In genomic region chrX:103685396-103685795, GRCh38 we compare ENCODE assay signal across 8 cellular contexts. TPM values are rescaled to one million over a fixed set of nuclear protein-coding genes. Genes with fewer than 3 reads are reported as not detected.
DNase-seq lines count a peak whose midpoint lies in the region; ATAC-seq and TF ChIP-seq lines count a peak whose summit lies in the region.

No MANE protein-coding gene starts in this region.

- peak overlapping the region; percentile 95 for H3K4me2 ChIP-seq in GM23248 (ENCODE audit: unreplicated experiment)

- H3F3A ChIP-seq in GM23248 (ENCODE audit: insufficient read depth), result peaks cover 49% of the 10 kb centered on the region

- peak overlapping the region; percentile 100 for H3K9ac ChIP-seq in GM23248

- H3K9me3 Mint-ChIP-seq in activated CD8-positive, alpha-beta T cell treated with anti-CD3 and anti-CD28 coated beads, Interleukin-2, amount 10 ng/mL, durations not matched to agents 7 days and 5 days (ENCODE audit: insufficient read depth), result no peaks in the 10 kb centered on the region

- H3K4me1 Mint-ChIP-seq in activated CD8-positive, alpha-beta T cell treated with anti-CD3 and anti-CD28 coated beads, Interleukin-2, amount 10 ng/mL, durations not matched to agents 7 days and 5 days (ENCODE audit: low read depth), result peaks cover 12% of the 10 kb centered on the region

- H3K9me3 ChIP-seq in GM23248 (ENCODE audit: low read depth), result no peaks in the 10 kb centered on the region

- H3K36me3 ChIP-seq in GM23248 (ENCODE audit: low read depth), result peaks cover 32% of the 10 kb centered on the region

- H4K20me1 ChIP-seq in GM23248 (ENCODE audit: insufficient read depth), result no peaks in the 10 kb centered on the region; the same call in 1 of the 2 replicates

- POLR2A ChIA-PET in activated CD8-positive, alpha-beta T cell treated with anti-CD3 and anti-CD28 coated beads, Interleukin-2, amount 10 ng/mL, durations not matched to agents 7 days and 5 days (lab: Charles Lee), result interaction anchor here (0.6 to 0.9 kb wide), 2 partner anchors 425 to 439 kb away, joined by 3 read pairs; no protein-coding TSS in a partner anchor

- in situ Hi-C loops in GM23248 (cut with MboI), result loop anchor here (10.0 kb wide), 1 partner anchor 151 kb away; no protein-coding TSS in a partner anchor

- H3K4me3 Mint-ChIP-seq in activated CD8-positive, alpha-beta T cell treated with anti-CD3 and anti-CD28 coated beads, Interleukin-2, amount 10 ng/mL, durations not matched to agents 7 days and 5 days, result no peak overlapping the region

- 0 to 1% methylated on average over 4 to 5 of the region's 5 CpGs for WGBS in GM23248 (ENCODE audit: low coverage in 1 of 2, low lambda C conversion rate in 2 of 2, missing lambda C conversion rate in 2 of 2), 2 experiments

- peak overlapping the region; percentile 95 for H3K27ac ChIP-seq in 22Rv1
- H3K27ac ChIP-seq in GM23248, result peak overlapping the region; percentile 100

- no peaks in the 10 kb centered on the region for H3K27me3 ChIP-seq in GM23248 (replicated peaks; ENCODE audit: insufficient read depth)

- no peak for ATAC-seq in activated CD8-positive, alpha-beta T cell treated with anti-CD3 and anti-CD28 coated beads, Interleukin-2, amount 10 ng/mL, durations not matched to agents 7 days and 5 days
- ATAC-seq in left lobe of liver (no peak), GM21723 (IDR thresholded peaks at IDR 0.05; ENCODE audit: unreplicated experiment) (no peak)

- peaks cover 44% of the 10 kb centered on the region for H3K4me1 ChIP-seq in GM23248 (ENCODE audit: insufficient read depth)

- no peak for TF ChIP-seq CTCF in 22Rv1 (IDR thresholded peaks at IDR 0.05)

- H3K4me3 ChIP-seq in GM23248, result peak overlapping the region; percentile 100

- H3K27ac Mint-ChIP-seq in activated CD8-positive, alpha-beta T cell treated with anti-CD3 and anti-CD28 coated beads, Interleukin-2, amount 10 ng/mL, durations not matched to agents 7 days and 5 days, result peak overlapping the region; percentile 89

- no peaks in the 10 kb centered on the region for H3K27me3 Mint-ChIP-seq in activated CD8-positive, alpha-beta T cell treated with anti-CD3 and anti-CD28 coated beads, Interleukin-2, amount 10 ng/mL, durations not matched to agents 7 days and 5 days (ENCODE audit: low read depth)

- peaks cover 21% of the 10 kb centered on the region for H3K36me3 Mint-ChIP-seq in activated CD8-positive, alpha-beta T cell treated with anti-CD3 and anti-CD28 coated beads, Interleukin-2, amount 10 ng/mL, durations not matched to agents 7 days and 5 days (ENCODE audit: low read depth)

- H3K9me2 ChIP-seq in GM23248 (ENCODE audit: insufficient read depth), result no peaks in the 10 kb centered on the region

- peaks cover 55% of the 10 kb centered on the region for H3K79me2 ChIP-seq in GM23248 (ENCODE audit: insufficient read depth)

- DNase-seq in GM23248 (peak; percentile 56), left kidney (ENCODE audit: low read depth, low spot score) (peak; percentile 31), left lobe of liver (ENCODE audit: low spot score) (no peak)
- DNase-seq in activated CD8-positive, alpha-beta T cell treated with anti-CD3 and anti-CD28 coated beads, Interleukin-2, amount 10 ng/mL, durations not matched to agents 7 days and 5 days, result peak; percentile 21
- DNase-seq in NK-92 treated with Interleukin-12 subunit alpha and Interleukin-12 subunit beta, amount 100 ng/mL, for 24 hours (lab: John Stamatoyannopoulos, UW), result no peak
- no peak for DNase-seq in stimulated activated CD4-positive, alpha-beta T cell treated with anti-CD3 and anti-CD28 coated beads, Interleukin-1b, Interleukin-23, amount 100 ng/mL, for 48 hours

- CTCF ChIA-PET in activated CD8-positive, alpha-beta T cell treated with anti-CD3 and anti-CD28 coated beads, Interleukin-2, amount 10 ng/mL, durations not matched to agents 7 days and 5 days (lab: Charles Lee), result interaction anchor here (0.5 kb wide), 1 partner anchor 69 kb away, joined by 3 read pairs; no protein-coding TSS in a partner anchor

- no peak overlapping the region for H2AFZ ChIP-seq in GM23248

RNA-seq across cellular contexts. Expression of gene MORF4L2, which starts 1.1 kb away (rescaled TPM):
- 640 and 664 TPM in 2 replicates for total RNA-seq in GM23248 (2014; rRNA removed; shearing (Covaris generic))
- polyA plus RNA-seq in GM23248 (2016; fragmentation: Nextera tagmentation; extraction: Ambion mirVana), result 482 and 486 TPM in 2 replicates
- 100 to 1,000 TPM; 127 to 133 TPM for total RNA-seq in activated CD8-positive, alpha-beta T cell treated with anti-CD3 and anti-CD28 coated beads, Interleukin-2, amount 10 ng/mL, durations not matched to agents 7 days and 5 days
- 133 TPM for total RNA-seq in left lobe of liver

RNA-seq across cellular contexts. Expression of gene TMEM31, which starts 25.3 kb away (rescaled TPM):
- total RNA-seq in GM23248 (2014; rRNA removed; shearing (Covaris generic)), result not detected in 2 replicates
- 0.26 and 0.28 TPM in 2 replicates for polyA plus RNA-seq in GM23248 (2016; fragmentation: Nextera tagmentation; extraction: Ambion mirVana)
- not detected for total RNA-seq in activated CD8-positive, alpha-beta T cell treated with anti-CD3 and anti-CD28 coated beads, Interleukin-2, amount 10 ng/mL, durations not matched to agents 7 days and 5 days
- total RNA-seq in left lobe of liver, result not detected

RNA-seq across cellular contexts. Expression of gene TCEAL1, which starts 56.6 kb away (rescaled TPM):
- total RNA-seq in GM23248 (2014; rRNA removed; shearing (Covaris generic)), result 22.8 and 30.7 TPM in 2 replicates
- 30.6 and 32.0 TPM in 2 replicates for polyA plus RNA-seq in GM23248 (2016; fragmentation: Nextera tagmentation; extraction: Ambion mirVana)
- total RNA-seq in activated CD8-positive, alpha-beta T cell treated with anti-CD3 and anti-CD28 coated beads, Interleukin-2, amount 10 ng/mL, durations not matched to agents 7 days and 5 days, result 1 to 10 TPM; 4.7 to 5.2 TPM
- 6.9 TPM for total RNA-seq in left lobe of liver

Comparison
In these comparisons a context has a peak if more than half of its experiments do, and no peak if none do; other contexts are left out.
1. DNase-seq: peak in GM23248 (single experiment), activated CD8-positive, alpha-beta T cell treated with anti-CD3 and anti-CD28 coated beads, Interleukin-2, amount 10 ng/mL, durations not matched to agents 7 days and 5 days (single experiment) and left kidney (single experiment); none in NK-92 treated with Interleukin-12 subunit alpha and Interleukin-12 subunit beta, amount 100 ng/mL, for 24 hours (single experiment), left lobe of liver (single experiment) and stimulated activated CD4-positive, alpha-beta T cell treated with anti-CD3 and anti-CD28 coated beads, Interleukin-1b, Interleukin-23, amount 100 ng/mL, for 48 hours (single experiment).